In the genomic region with DNA sequence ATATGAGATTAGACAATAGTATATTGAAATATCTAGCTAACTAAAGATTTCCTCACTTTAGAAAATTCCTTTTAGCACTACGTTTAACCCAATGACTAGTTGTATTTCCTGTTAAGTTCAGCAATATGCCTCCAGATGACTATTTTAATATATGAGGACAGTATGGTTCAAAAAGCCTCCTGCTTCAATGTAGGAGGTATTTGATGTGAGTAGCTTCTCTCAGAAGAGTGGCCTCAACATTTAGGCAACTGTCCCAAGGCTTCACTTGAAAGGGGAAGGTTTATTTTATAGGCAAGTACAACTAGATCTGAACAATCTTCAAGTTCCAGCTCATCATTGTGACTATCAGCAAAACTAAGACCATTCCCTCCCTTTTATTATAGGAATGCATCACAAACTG, we compare ENCODE assay signal across 1 cellular context.
TF ChIP-seq lines count a peak whose summit lies in the region.

No MANE protein-coding gene starts in this region.

TF ChIP-seq in K562, 482 proteins besides CTCF, POLR2A, EP300 and RAD21:
- TF ChIP-seq NONO (IDR thresholded peaks at IDR 0.05; ENCODE audit: low read depth in 2 of 2, low read length in 1 of 2) (no peak), MTF1 (CRISPR knock-in tag; IDR thresholded peaks at IDR 0.05; ENCODE audit: borderline replicate concordance) (no peak)
- TF ChIP-seq, protein P1, sequence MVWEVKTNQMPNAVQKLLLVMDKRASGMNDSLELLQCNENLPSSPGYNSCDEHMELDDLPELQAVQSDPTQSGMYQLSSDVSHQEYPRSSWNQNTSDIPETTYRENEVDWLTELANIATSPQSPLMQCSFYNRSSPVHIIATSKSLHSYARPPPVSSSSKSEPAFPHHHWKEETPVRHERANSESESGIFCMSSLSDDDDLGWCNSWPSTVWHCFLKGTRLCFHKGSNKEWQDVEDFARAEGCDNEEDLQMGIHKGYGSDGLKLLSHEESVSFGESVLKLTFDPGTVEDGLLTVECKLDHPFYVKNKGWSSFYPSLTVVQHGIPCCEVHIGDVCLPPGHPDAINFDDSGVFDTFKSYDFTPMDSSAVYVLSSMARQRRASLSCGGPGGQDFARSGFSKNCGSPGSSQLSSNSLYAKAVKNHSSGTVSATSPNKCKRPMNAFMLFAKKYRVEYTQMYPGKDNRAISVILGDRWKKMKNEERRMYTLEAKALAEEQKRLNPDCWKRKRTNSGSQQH (CRISPR knock-in tag; IDR thresholded peaks at IDR 0.05): no peak
